Comparison of ENCODE assay signal across 21 cellular contexts in the genomic region with DNA sequence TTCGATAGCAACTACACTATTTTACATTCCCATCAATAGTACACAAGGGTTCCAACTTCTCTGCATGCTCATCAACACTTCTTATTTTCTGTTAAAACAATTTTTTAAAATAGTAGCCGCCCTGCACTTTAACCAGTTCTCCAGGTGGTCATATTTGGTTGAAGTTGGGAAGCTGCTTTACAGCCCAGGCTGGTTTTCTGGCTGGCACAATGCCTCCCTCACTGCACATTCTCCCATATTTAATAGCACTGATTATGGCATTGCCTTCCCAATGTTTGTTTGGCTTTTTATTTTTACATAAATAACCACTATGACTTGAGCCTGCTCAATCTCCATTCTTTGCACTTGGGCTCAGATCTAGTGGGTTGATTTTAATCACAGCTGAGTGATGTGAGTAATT.
"Had no signal": no experiment of that assay in that cellular context is flagged by ENCODE, and none has a peak within 500 bp of the region (broad histone marks: within the 10 kb centered on the region; RNA-seq: fewer than 3 reads in every experiment).

No MANE protein-coding gene starts in this region.

- H3K9me3 ChIP-seq: colonic mucosa, suprapubic skin, transverse colon, upper lobe of right lung, uterus had no signal

- FAIRE-seq: frontal cortex, kidney had no signal

- H3K27ac Mint-ChIP-seq: dendritic cell treated with granulocyte-macrophage colony-stimulating factor and Interleukin-4, amounts not matched to agents 40 ng/mL and 50 ng/mL, for 4 days; endodermal cell; naive thymus-derived CD4-positive, alpha-beta T cell; nephron; neural progenitor cell; stimulated activated naive CD8-positive, alpha-beta T cell treated with anti-CD3 and anti-CD28 coated beads, Interleukin-15, amount 100 ng/mL, for 72 hours had no signal

- H3K79me2 ChIP-seq: parathyroid adenoma had no signal

- H2AFZ ChIP-seq: neural progenitor cell, parathyroid adenoma had no signal

- H3K9ac ChIP-seq: neural progenitor cell, parathyroid adenoma had no signal

- H3K36me3 ChIP-seq: colonic mucosa, neural progenitor cell, right atrium auricular region, sigmoid colon, suprapubic skin, transverse colon, upper lobe of right lung, uterus had no signal

- H3K9me3 Mint-ChIP-seq: dendritic cell treated with granulocyte-macrophage colony-stimulating factor and Interleukin-4, amounts not matched to agents 40 ng/mL and 50 ng/mL, for 4 days; endodermal cell; naive thymus-derived CD4-positive, alpha-beta T cell; nephron; stimulated activated naive CD8-positive, alpha-beta T cell treated with anti-CD3 and anti-CD28 coated beads, Interleukin-15, amount 100 ng/mL, for 72 hours had no signal

- H3K4me3 ChIP-seq: colonic mucosa, neural progenitor cell, right atrium auricular region, sigmoid colon, suprapubic skin, transverse colon, upper lobe of right lung, uterus had no signal

- H3K27me3 ChIP-seq: colonic mucosa, neural progenitor cell, right atrium auricular region, sigmoid colon, suprapubic skin, transverse colon, upper lobe of right lung, uterus had no signal

- ATAC-seq: left lobe of liver; naive thymus-derived CD4-positive, alpha-beta T cell; stimulated activated naive CD8-positive, alpha-beta T cell treated with anti-CD3 and anti-CD28 coated beads, Interleukin-15, amount 100 ng/mL, for 72 hours; upper lobe of right lung had no signal

- H3K4me1 Mint-ChIP-seq: naive thymus-derived CD4-positive, alpha-beta T cell; nephron; neural progenitor cell; stimulated activated naive CD8-positive, alpha-beta T cell treated with anti-CD3 and anti-CD28 coated beads, Interleukin-15, amount 100 ng/mL, for 72 hours had no signal

- DNase-seq: colonic mucosa; effector CD8-positive, alpha-beta T cell; kidney; midbrain; naive thymus-derived CD4-positive, alpha-beta T cell; sigmoid colon; stimulated activated CD4-positive, alpha-beta T cell treated with anti-CD3 and anti-CD28 coated beads, Interleukin-4, amount 100 ng/mL, for 4 hours; stimulated activated naive CD4-positive, alpha-beta T cell; stimulated activated naive CD8-positive, alpha-beta T cell treated with anti-CD3 and anti-CD28 coated beads, Interleukin-15, amount 100 ng/mL, for 72 hours; transverse colon; upper lobe of right lung; uterus had no signal

- H3K4me1 ChIP-seq: colonic mucosa, neural progenitor cell, parathyroid adenoma, right atrium auricular region, suprapubic skin, upper lobe of right lung, uterus had no signal

- H3K4me2 ChIP-seq: neural progenitor cell had no signal

- H3K27ac ChIP-seq: colonic mucosa, neural progenitor cell, parathyroid adenoma, right atrium auricular region, sigmoid colon, suprapubic skin, transverse colon, upper lobe of right lung, uterus had no signal

- H3K4me3 Mint-ChIP-seq: dendritic cell treated with granulocyte-macrophage colony-stimulating factor and Interleukin-4, amounts not matched to agents 40 ng/mL and 50 ng/mL, for 4 days; endodermal cell; naive thymus-derived CD4-positive, alpha-beta T cell; nephron; neural progenitor cell; stimulated activated naive CD8-positive, alpha-beta T cell treated with anti-CD3 and anti-CD28 coated beads, Interleukin-15, amount 100 ng/mL, for 72 hours had no signal

- H3K36me3 Mint-ChIP-seq: naive thymus-derived CD4-positive, alpha-beta T cell; neural progenitor cell had no signal
